30 cellular contexts compared by ENCODE assay signal in genomic region chr2:61807036-61807757, GRCh38.
"Had no signal": no experiment of that assay in that cellular context is flagged by ENCODE, and none has a peak within 500 bp of the region (broad histone marks: within the 10 kb centered on the region; RNA-seq: fewer than 3 reads in every experiment).

No MANE protein-coding gene starts in this region.

- H3K27ac Mint-ChIP-seq: activated naive CD4-positive, alpha-beta T cell treated with anti-CD3 and anti-CD28 coated beads for 36 hours; activated naive CD8-positive, alpha-beta T cell treated with anti-CD3 and anti-CD28 coated beads for 36 hours; activated T-helper 1 cell treated with anti-CD3 and anti-CD28 coated beads, Interleukin-12 subunit alpha, Interleukin-12 subunit beta, Interleukin-2, Interleukin-4 antibody, amounts not matched to agents 30 ng/mL and 10 ng/mL and 1 ng/mL, durations not matched to agents 14 hours and 24 hours and 36 hours; natural killer cell; stimulated activated naive CD8-positive, alpha-beta T cell treated with anti-CD3 and anti-CD28 coated beads, Interleukin-15, amount 100 ng/mL, for 72 hours; type B pancreatic cell had no signal

- DNase-seq: activated CD4-positive, alpha-beta T cell treated with anti-CD3 and anti-CD28 coated beads for 48 hours; activated CD4-positive, alpha-beta T cell treated with anti-CD3 and anti-CD28 coated beads, Interleukin-2, amount 50 U/mL, for 48 hours; activated CD8-positive, alpha-beta memory T cell treated with anti-CD3 and anti-CD28 coated beads for 24 hours; activated effector memory CD4-positive, alpha-beta T cell treated with anti-CD3 and anti-CD28 coated beads, Interleukin-2, amount 50 U/mL, for 16 hours; activated naive CD4-positive, alpha-beta T cell treated with anti-CD3 and anti-CD28 coated beads for 36 hours; activated naive CD8-positive, alpha-beta T cell treated with anti-CD3 and anti-CD28 coated beads for 36 hours; activated T-cell treated with anti-CD3 and anti-CD28 coated beads, Interleukin-2, amount 50 U/mL, for 1 hour; adrenal gland; aorta; body of pancreas; cerebellar nuclear complex; colonic mucosa; effector CD8-positive, alpha-beta T cell; esophagus squamous epithelium; foreskin melanocyte; heart right ventricle; lower lobe of right lung; mesenchymal stem cell; natural killer cell; posterior cingulate gyrus; right cardiac atrium; stimulated activated CD4-positive, alpha-beta T cell treated with anti-CD3 and anti-CD28 coated beads, Interleukin-15, amount 100 ng/mL, for 24 hours; stimulated activated naive CD8-positive, alpha-beta T cell treated with anti-CD3 and anti-CD28 coated beads, Interleukin-15, amount 100 ng/mL, for 72 hours; substantia nigra; T1000; WERI-Rb-1 had no signal

- FAIRE-seq: endometrium had no signal

- H3K36me3 Mint-ChIP-seq: activated naive CD8-positive, alpha-beta T cell treated with anti-CD3 and anti-CD28 coated beads for 36 hours; natural killer cell; type B pancreatic cell had no signal

- H3K27me3 Mint-ChIP-seq: stimulated activated naive CD8-positive, alpha-beta T cell treated with anti-CD3 and anti-CD28 coated beads, Interleukin-15, amount 100 ng/mL, for 72 hours; type B pancreatic cell had no signal

- H3K4me1 Mint-ChIP-seq: natural killer cell had no signal

- H3K9me3 Mint-ChIP-seq: activated naive CD4-positive, alpha-beta T cell treated with anti-CD3 and anti-CD28 coated beads for 36 hours; activated naive CD8-positive, alpha-beta T cell treated with anti-CD3 and anti-CD28 coated beads for 36 hours; activated T-helper 1 cell treated with anti-CD3 and anti-CD28 coated beads, Interleukin-12 subunit alpha, Interleukin-12 subunit beta, Interleukin-2, Interleukin-4 antibody, amounts not matched to agents 30 ng/mL and 10 ng/mL and 1 ng/mL, durations not matched to agents 14 hours and 24 hours and 36 hours; natural killer cell; stimulated activated naive CD8-positive, alpha-beta T cell treated with anti-CD3 and anti-CD28 coated beads, Interleukin-15, amount 100 ng/mL, for 72 hours; type B pancreatic cell had no signal

- ATAC-seq: activated CD4-positive, CD25-positive, alpha-beta regulatory T cell treated with anti-CD3 and anti-CD28 coated beads, Interleukin-2, amount 50 U/mL, for 24 hours; body of pancreas; heart right ventricle; lower lobe of right lung; natural killer cell; right cardiac atrium; stimulated activated naive CD8-positive, alpha-beta T cell treated with anti-CD3 and anti-CD28 coated beads, Interleukin-15, amount 100 ng/mL, for 72 hours had no signal

- H3K4me3 Mint-ChIP-seq: activated naive CD4-positive, alpha-beta T cell treated with anti-CD3 and anti-CD28 coated beads for 36 hours; activated naive CD8-positive, alpha-beta T cell treated with anti-CD3 and anti-CD28 coated beads for 36 hours; activated T-helper 1 cell treated with anti-CD3 and anti-CD28 coated beads, Interleukin-12 subunit alpha, Interleukin-12 subunit beta, Interleukin-2, Interleukin-4 antibody, amounts not matched to agents 30 ng/mL and 10 ng/mL and 1 ng/mL, durations not matched to agents 14 hours and 24 hours and 36 hours; natural killer cell; stimulated activated naive CD8-positive, alpha-beta T cell treated with anti-CD3 and anti-CD28 coated beads, Interleukin-15, amount 100 ng/mL, for 72 hours; type B pancreatic cell had no signal
